Comparison of ENCODE assay signal across 2 cellular contexts in the genomic region with DNA sequence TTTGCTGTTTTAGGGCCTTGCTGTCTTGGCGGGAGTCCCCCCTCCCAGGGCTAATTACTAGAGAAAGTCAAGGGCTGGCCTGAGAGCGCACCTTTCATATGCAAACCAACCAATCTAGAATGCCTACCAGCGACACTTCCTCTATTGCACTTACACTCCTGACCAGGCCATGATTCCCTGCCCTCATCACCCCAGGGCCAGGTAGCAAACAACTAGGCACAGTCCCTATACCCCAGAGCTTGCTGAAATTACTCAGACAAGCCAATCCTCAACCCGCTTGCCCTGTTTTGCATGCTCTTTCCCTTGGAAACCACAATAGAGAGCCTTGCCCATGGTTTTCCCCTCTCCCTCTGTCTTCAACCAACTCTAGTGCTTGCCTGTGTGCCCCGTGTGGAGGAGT.
TF ChIP-seq lines count a peak whose summit lies in the region.

No MANE protein-coding gene starts in this region.

TF ChIP-seq in GM12891, 5 proteins besides CTCF, POLR2A, EP300 and RAD21:
- TF ChIP-seq SPI1 (IDR thresholded peaks at IDR 0.05; ENCODE audit: low read depth, low read length) (peak; percentile 63), TAF1 (IDR thresholded peaks at IDR 0.05; ENCODE audit: low read depth, low read length) (no peak)
TF ChIP-seq in GM12891: peak in this region for 1.

TF ChIP-seq in K562, 482 proteins besides CTCF, POLR2A, EP300 and RAD21:
- peak; percentile 46; the same call in 1 of the 2 replicates for TF ChIP-seq SPI1 (IDR thresholded peaks at IDR 0.05; ENCODE audit: borderline replicate concordance, low read depth, low read length)
- TF ChIP-seq, protein P1, sequence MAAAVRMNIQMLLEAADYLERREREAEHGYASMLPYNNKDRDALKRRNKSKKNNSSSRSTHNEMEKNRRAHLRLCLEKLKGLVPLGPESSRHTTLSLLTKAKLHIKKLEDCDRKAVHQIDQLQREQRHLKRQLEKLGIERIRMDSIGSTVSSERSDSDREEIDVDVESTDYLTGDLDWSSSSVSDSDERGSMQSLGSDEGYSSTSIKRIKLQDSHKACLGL (CRISPR knock-in tag; IDR thresholded peaks at IDR 0.05; ENCODE audit: borderline replicate concordance, poor library complexity, severe bottlenecking): no peak
